ENCODE assay signal across 14 cellular contexts in the genomic region with DNA sequence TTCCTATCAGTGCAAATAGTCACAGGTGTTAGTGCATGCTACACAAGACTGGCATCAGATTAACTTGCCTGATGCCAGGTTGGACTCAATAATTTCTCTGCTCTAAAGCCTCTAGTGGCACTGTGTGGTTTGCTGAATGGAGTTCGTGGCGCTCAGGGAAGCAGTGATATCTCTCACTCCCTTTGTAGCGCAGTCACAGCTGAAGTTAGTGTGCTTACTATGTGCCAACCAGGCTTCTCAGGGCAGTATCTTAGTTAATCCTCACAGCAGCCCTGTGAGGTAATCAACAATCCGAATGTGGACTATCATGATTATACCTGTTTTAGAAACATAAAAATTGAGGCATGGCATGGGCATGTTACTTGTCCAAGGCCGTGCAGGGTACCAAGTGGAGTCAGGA.
DNase-seq lines count a peak whose midpoint lies in the region; ATAC-seq, FAIRE-seq and TF ChIP-seq lines count a peak whose summit lies in the region.
"Had no signal": no experiment of that assay in that cellular context is flagged by ENCODE, and none has a peak within 500 bp of the region (broad histone marks: within the 10 kb centered on the region; RNA-seq: fewer than 3 reads in every experiment).

No MANE protein-coding gene starts in this region.

- no peak overlapping the region for H2BK120ac ChIP-seq in trophoblast cell (ENCODE audit: insufficient read depth, low read length, poor library complexity)

- H2AFZ ChIP-seq in trophoblast cell (ENCODE audit: insufficient read depth, low read length, poor library complexity): no peak overlapping the region
- no peak overlapping the region for H2AFZ ChIP-seq in GM23248

- H3K36me3 ChIP-seq in heart right ventricle (peaks cover 0 to 54% (median 11%) of the 10 kb centered on the region in 9 donors), bronchial epithelial cell (ENCODE audit: control insufficient read depth, insufficient read depth, low read length) (peaks cover under 1% of the 10 kb centered on the region), trophoblast cell (ENCODE audit: control insufficient read depth in 1 of 2, insufficient read depth in 2 of 2, low read length in 2 of 2) (peaks cover 0 to 6% of the 10 kb centered on the region in 2 experiments), GM23248 (ENCODE audit: low read depth) (peaks cover 64% of the 10 kb centered on the region), upper lobe of left lung (peaks cover 1 to 24% (median 3%) of the 10 kb centered on the region in 4 donors)
- H3K36me3 ChIP-seq: BLaER1 treated with 17β-estradiol and CSF1 and Interleukin-3, amounts not matched to agents 10 nM and 100 nM had no signal

- H3K79me2 ChIP-seq in trophoblast cell (ENCODE audit: control insufficient read depth, insufficient read depth, low read length, poor library complexity): no peaks in the 10 kb centered on the region
- peaks cover 76% of the 10 kb centered on the region for H3K79me2 ChIP-seq in GM23248 (ENCODE audit: insufficient read depth)

- H3K9me2 ChIP-seq in GM23248 (ENCODE audit: insufficient read depth): no peaks in the 10 kb centered on the region

- peak; percentile 88 for FAIRE-seq in bronchial epithelial cell (lab: Jason Lieb, UNC)
- FAIRE-seq: H1, HepG2 had no signal

- no peak overlapping the region for H4K12ac ChIP-seq in trophoblast cell (ENCODE audit: low read depth, low read length)

- H3K4me1 ChIP-seq in heart right ventricle (peaks cover 0 to 73% (median 12%) of the 10 kb centered on the region in 9 donors), trophoblast cell (ENCODE audit: control insufficient read depth in 1 of 2, insufficient read depth in 2 of 2, low read length in 2 of 2) (peaks cover 0 to 3% of the 10 kb centered on the region in 2 experiments), GM23248 (ENCODE audit: insufficient read depth) (peaks cover 20% of the 10 kb centered on the region), upper lobe of left lung (peaks cover 0 to 8% (median 3%) of the 10 kb centered on the region in 4 donors)

- H2AK5ac ChIP-seq in trophoblast cell (ENCODE audit: low read length): no peak overlapping the region

- no peak for TF ChIP-seq CTCF in heart right ventricle (IDR thresholded peaks at IDR 0.05)
- TF ChIP-seq CTCF in bronchial epithelial cell (IDR thresholded peaks at IDR 0.05; ENCODE audit: insufficient read depth, low read length, severe bottlenecking): no peak
- TF ChIP-seq CTCF in upper lobe of left lung (IDR thresholded peaks at IDR 0.05): no peak

- H3K9ac ChIP-seq in trophoblast cell (ENCODE audit: low read length) (peak overlapping the region; percentile 57), GM23248 (no peak overlapping the region)
- H3K9ac ChIP-seq: BLaER1 treated with 17β-estradiol and CSF1 and Interleukin-3, amounts not matched to agents 10 nM and 100 nM had no signal

- H3K14ac ChIP-seq in trophoblast cell (ENCODE audit: low read length): no peak overlapping the region

- H3K18ac ChIP-seq in trophoblast cell (ENCODE audit: low read length): no peak overlapping the region

- TF ChIP-seq POLR2A in upper lobe of left lung (IDR thresholded peaks at IDR 0.05): no peak

- intact Hi-C loops in heart right ventricle (cut with DNase I) (loop anchor here in 1 of 10 donors (10.0 kb wide), 1 partner anchor 132 kb away; no protein-coding TSS in a partner anchor), cardiac septum (cut with DNase I) (no loop called here)

- TF ChIP-seq EP300 in upper lobe of left lung (IDR thresholded peaks at IDR 0.05): no peak

- peaks cover 58% of the 10 kb centered on the region for H3F3A ChIP-seq in GM23248 (ENCODE audit: insufficient read depth)

- no peak overlapping the region for H2BK12ac ChIP-seq in trophoblast cell (ENCODE audit: low read length)

- no peak overlapping the region for H3K23ac ChIP-seq in trophoblast cell (ENCODE audit: low read length)

- H3K27me3 ChIP-seq in heart right ventricle (no peaks in the 10 kb centered on the region), bronchial epithelial cell (ENCODE audit: control insufficient read depth, insufficient read depth, low read length) (no peaks in the 10 kb centered on the region), trophoblast cell (ENCODE audit: insufficient read depth, low read length) (no peaks in the 10 kb centered on the region), GM23248 (replicated peaks; ENCODE audit: insufficient read depth) (no peaks in the 10 kb centered on the region), upper lobe of left lung (no peaks in the 10 kb centered on the region)
- H3K27me3 ChIP-seq: BLaER1 treated with 17β-estradiol and CSF1 and Interleukin-3, amounts not matched to agents 10 nM and 100 nM had no signal

- WGBS in heart right ventricle, 2 donors: 76 to 79% methylated on average over 5 of the region's 5 CpGs
- WGBS in trophoblast cell (ENCODE audit: extremely low coverage, insufficient coverage, insufficient read length): no CpG with 5 or more reads among the region's 5 CpGs
- 93 to 97% methylated on average over 5 of the region's 5 CpGs for WGBS in GM23248 (ENCODE audit: low coverage in 1 of 2, low lambda C conversion rate in 2 of 2, missing lambda C conversion rate in 2 of 2), 2 experiments
- 93% methylated on average over 5 of the region's 5 CpGs for WGBS in upper lobe of left lung, 2 donors

- H2BK5ac ChIP-seq in trophoblast cell (ENCODE audit: low read depth, low read length, poor library complexity): no peak overlapping the region

- no peak overlapping the region for H3K4ac ChIP-seq in trophoblast cell (ENCODE audit: low read depth, low read length)

- ATAC-seq in heart right ventricle (peak in 5 of 8 donors; percentile 8 to 51 (median 45)), upper lobe of left lung (ENCODE audit: low FRiP score in 2 of 2) (no peak)
- ATAC-seq: CD8-positive, alpha-beta T cell; HepG2 had no signal

- DNase-seq in heart right ventricle (no peak), cardiac septum (ENCODE audit: low spot score) (no peak), bronchial epithelial cell (ENCODE audit: low read depth) (no peak), trophoblast cell (no peak), GM23248 (no peak), upper lobe of left lung (no peak)
- DNase-seq: Calu3; CD8-positive, alpha-beta T cell; DMS79 treated with DMSO at 0.1 percent for 48 hours; GF-D8; H9 had no signal

- no peak overlapping the region for H4K8ac ChIP-seq in trophoblast cell (ENCODE audit: low read depth, low read length)

- H3K4me3 ChIP-seq in heart right ventricle (no peak overlapping the region), bronchial epithelial cell (ENCODE audit: low read depth, low read length) (no peak overlapping the region), trophoblast cell (ENCODE audit: low read depth, low read length) (no peak overlapping the region), GM23248 (no peak overlapping the region), upper lobe of left lung (no peak overlapping the region)
- H3K4me3 ChIP-seq: BLaER1 treated with 17β-estradiol and CSF1 and Interleukin-3, amounts not matched to agents 10 nM and 100 nM had no signal

- in situ Hi-C loops in GM23248 (cut with MboI): no loop called here

- H3K4me2 ChIP-seq in trophoblast cell (ENCODE audit: low read length) (no peak overlapping the region), GM23248 (ENCODE audit: unreplicated experiment) (no peak overlapping the region)
- H3K4me2 ChIP-seq: BLaER1 treated with 17β-estradiol and CSF1 and Interleukin-3, amounts not matched to agents 10 nM and 100 nM had no signal

- H3K27ac ChIP-seq in heart right ventricle (no peak overlapping the region), trophoblast cell (ENCODE audit: low read depth, low read length) (no peak overlapping the region), GM23248 (no peak overlapping the region), upper lobe of left lung (no peak overlapping the region)
- H3K27ac ChIP-seq: BLaER1 treated with 17β-estradiol and CSF1 and Interleukin-3, amounts not matched to agents 10 nM and 100 nM had no signal

- H4K20me1 ChIP-seq in GM23248 (ENCODE audit: insufficient read depth): peaks cover 13% of the 10 kb centered on the region
- H4K20me1 ChIP-seq: BLaER1 treated with 17β-estradiol and CSF1 and Interleukin-3, amounts not matched to agents 10 nM and 100 nM had no signal

- H3K9me3 ChIP-seq in heart right ventricle (peaks cover 0 to 5% (median 0%) of the 10 kb centered on the region in 11 donors), trophoblast cell (ENCODE audit: insufficient read depth, low read depth, low read length) (peaks cover under 1% of the 10 kb centered on the region), GM23248 (ENCODE audit: low read depth) (no peaks in the 10 kb centered on the region), upper lobe of left lung (no peaks in the 10 kb centered on the region)

- H4K91ac ChIP-seq in trophoblast cell (ENCODE audit: low read depth, low read length): no peak overlapping the region

- H3K79me1 ChIP-seq in trophoblast cell (ENCODE audit: low read length): peaks cover 3% of the 10 kb centered on the region

Comparison
In these comparisons a context has a peak if more than half of its experiments do, and no peak if none do; other contexts are left out.
1. ATAC-seq: peak in heart right ventricle (5 of 8); none in upper lobe of left lung (0 of 2).